ENCODE assay signal across 24 cellular contexts in the genomic region with DNA sequence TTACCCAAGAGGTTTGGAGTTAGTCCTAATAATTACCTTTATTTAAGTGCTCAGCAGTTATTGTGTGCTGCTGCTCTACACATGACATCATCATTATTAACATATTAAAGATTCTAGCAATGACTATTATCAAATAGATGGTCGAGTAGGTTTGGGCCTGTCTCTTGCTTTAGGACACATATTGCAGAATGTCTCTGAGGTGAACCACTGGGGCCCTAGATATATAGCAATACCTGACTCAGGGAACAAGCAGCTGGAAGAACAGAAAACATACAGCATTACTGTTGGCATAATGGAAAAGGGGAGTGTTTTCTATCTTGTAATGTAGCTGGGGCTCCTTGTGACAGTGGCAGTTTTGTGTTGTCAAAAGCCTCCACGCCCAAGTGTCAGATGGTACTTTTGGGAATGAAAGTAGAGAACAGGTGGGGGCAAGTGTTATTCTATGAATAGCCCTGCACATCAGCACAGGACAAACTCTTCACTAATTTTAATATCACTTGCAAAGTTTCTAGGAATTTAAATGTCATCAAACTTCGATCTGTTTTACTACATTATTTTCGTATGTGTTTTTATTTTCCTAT. TPM values are rescaled to one million over a fixed set of nuclear protein-coding genes. Genes with fewer than 3 reads are reported as not detected.
"Had no signal": no experiment of that assay in that cellular context is flagged by ENCODE, and none has a peak within 500 bp of the region (broad histone marks: within the 10 kb centered on the region; RNA-seq: fewer than 3 reads in every experiment).

No MANE protein-coding gene starts in this region.

- H3K4me2 ChIP-seq: KMS-11, SK-N-SH had no signal

- H3K4me3 ChIP-seq: K562 had no signal

- H3K27me3 Mint-ChIP-seq: IgD-negative memory B cell had no signal

- H3K27ac ChIP-seq: KMS-11, RWPE1 had no signal

- H3K9me3 ChIP-seq: SK-N-SH had no signal

- H3K9ac ChIP-seq: KMS-11, SK-N-SH had no signal

- H3K4me3 Mint-ChIP-seq: IgD-negative memory B cell had no signal

- H3K4me1 Mint-ChIP-seq: IgD-negative memory B cell had no signal

- H3K36me3 Mint-ChIP-seq: IgD-negative memory B cell had no signal

- ATAC-seq: K562, Panc1, PC-3 had no signal

- DNase-seq: Kasumi-1; MM.1S; NCI-H1092 treated with DMSO at 0.1 percent for 48 hours; NCI-H1436; NCI-H187; NCI-H2029; NCI-H2081 treated with DMSO at 0.1 percent for 48 hours; NCI-H2227 treated with DMSO at 0.1 percent for 48 hours; NCI-H524; NCI-H526 treated with DMSO at 0.1 percent for 48 hours; NCI-H774; NK-92 treated with Interleukin-12 subunit alpha and Interleukin-12 subunit beta, amount 100 ng/mL, for 24 hours; PC-3; SHP77; SK-N-SH; SW 1271 had no signal

RNA-seq across cellular contexts. Expression of a gene that starts 54.6 kb away (rescaled TPM):
- total RNA-seq: HT1080, M059J, OCI-LY7 had no signal
